Comparison of ENCODE assay signal across 12 cellular contexts in the genomic region with DNA sequence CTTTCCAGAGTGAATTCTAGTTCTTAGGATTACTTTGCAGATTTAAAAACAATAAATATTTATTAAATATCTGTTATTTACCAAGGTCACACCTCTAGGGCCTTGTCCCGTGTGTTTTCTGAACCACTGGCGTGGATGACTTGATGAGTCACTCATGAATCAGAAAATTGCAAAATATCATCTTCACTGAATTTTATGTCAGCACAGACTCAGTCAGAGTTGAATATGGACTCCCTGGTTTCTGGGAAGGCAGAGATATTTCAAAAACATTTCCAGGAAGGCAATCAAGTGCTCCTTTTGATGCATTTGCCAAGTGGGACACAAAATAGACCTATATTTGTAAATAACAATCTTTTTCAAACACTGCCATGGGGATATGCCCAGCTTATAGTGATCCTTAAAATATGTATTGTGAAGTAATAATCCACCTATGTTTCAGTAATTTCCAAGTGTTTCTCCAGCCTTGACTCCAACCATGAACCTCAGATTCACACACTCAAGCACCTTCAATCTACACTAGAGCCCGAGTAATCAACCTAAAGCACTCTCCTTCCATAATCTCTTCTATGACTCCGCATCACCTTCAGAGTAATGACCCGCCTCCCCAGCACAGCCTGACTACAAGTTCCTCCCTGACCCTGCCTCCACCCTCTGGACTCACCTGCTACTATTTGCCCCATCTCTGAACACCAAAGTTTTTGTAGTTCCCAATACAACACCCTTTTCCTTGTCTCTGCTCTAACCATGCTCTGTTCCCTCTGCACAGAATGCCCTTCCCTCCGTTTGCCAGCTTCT. TPM values are rescaled to one million over a fixed set of nuclear protein-coding genes. Genes with fewer than 3 reads are reported as not detected.
DNase-seq lines count a peak whose midpoint lies in the region; ATAC-seq and TF ChIP-seq lines count a peak whose summit lies in the region.
"Had no signal": no experiment of that assay in that cellular context is flagged by ENCODE, and none has a peak within 500 bp of the region (broad histone marks: within the 10 kb centered on the region; RNA-seq: fewer than 3 reads in every experiment).

No MANE protein-coding gene starts in this region.

- no peaks in the 10 kb centered on the region for H3F3A ChIP-seq in SK-N-SH (replicated peaks; ENCODE audit: insufficient read depth)

- H3K18ac ChIP-seq in neuronal stem cell (ENCODE audit: low read length), result no peak overlapping the region

- H3K36me3 ChIP-seq in SK-N-SH (replicated peaks in 1 of 2; ENCODE audit: control insufficient read depth in 1 of 2, insufficient read depth in 2 of 2, low read length in 1 of 2) (no peaks in the 10 kb centered on the region), tibial artery (no peaks in the 10 kb centered on the region), neuronal stem cell (replicated peaks in 1 of 2; ENCODE audit: control insufficient read depth in 2 of 2, insufficient read depth in 2 of 2, low read length in 2 of 2) (no peaks in the 10 kb centered on the region)
- H3K36me3 ChIP-seq: BLaER1 had no signal

- TF ChIP-seq RAD21 in SK-N-SH (IDR thresholded peaks at IDR 0.05; ENCODE audit: low read length), result no peak

- no peak overlapping the region for H3K4ac ChIP-seq in neuronal stem cell (ENCODE audit: low read length)

- no peak overlapping the region for H2BK5ac ChIP-seq in neuronal stem cell (ENCODE audit: low read length)

- H2AFZ ChIP-seq in SK-N-SH (ENCODE audit: low read depth) (peak overlapping the region; percentile 42; the same call in 1 of the 2 replicates), neuronal stem cell (ENCODE audit: low read length) (no peak overlapping the region)
- H2AFZ ChIP-seq: parathyroid adenoma had no signal

- H2BK120ac ChIP-seq in neuronal stem cell (ENCODE audit: low read depth, low read length), result no peak overlapping the region

- H3K9me3 ChIP-seq in SK-N-SH (no peaks in the 10 kb centered on the region), tibial artery (no peaks in the 10 kb centered on the region), neuronal stem cell (replicated peaks in 1 of 2; ENCODE audit: control insufficient read depth in 2 of 2, insufficient read depth in 1 of 2, low read depth in 1 of 2, low read length in 2 of 2) (no peaks in the 10 kb centered on the region)
- H3K9me3 ChIP-seq: BLaER1 had no signal

- H3K27ac Mint-ChIP-seq in activated T-cell treated with anti-CD3 and anti-CD28 coated beads, Interleukin-2, amount 50 U/mL, for 72 hours, result no peak overlapping the region

- H3K4me2 ChIP-seq in SK-N-SH (peak overlapping the region; percentile 11; the same call in 1 of the 2 replicates), neuronal stem cell (ENCODE audit: insufficient read depth, low read length, poor library complexity, severe bottlenecking) (no peak overlapping the region)
- H3K4me2 ChIP-seq: BLaER1 had no signal

- no peak for DNase-seq in activated T-cell treated with anti-CD3 and anti-CD28 coated beads, Interleukin-2, amount 50 U/mL, for 72 hours
- no peak for DNase-seq in activated T-cell treated with anti-CD3 and anti-CD28 coated beads, Interleukin-2, amount 50 U/mL, for 48 hours
- no peak for DNase-seq in SK-N-SH
- DNase-seq in foreskin fibroblast, result peak; percentile 77 to 87
- no peak for DNase-seq in tibial artery
- DNase-seq in neuronal stem cell (ENCODE audit: low spot score), result no peak
- no peak for DNase-seq in DMS79 (lab: John Stamatoyannopoulos, UW)
- DNase-seq: H7, NCI-H774 had no signal

- TF ChIP-seq CTCF in SK-N-SH (IDR thresholded peaks at IDR 0.05) (no peak), foreskin fibroblast (IDR thresholded peaks at IDR 0.05; ENCODE audit: low read depth, low read length) (no peak), tibial artery (IDR thresholded peaks at IDR 0.05) (no peak)

- WGBS in SK-N-SH (ENCODE audit: low lambda C conversion rate), result 60% methylated on average over 6 of the region's 6 CpGs
- no CpG with 5 or more reads among the region's 6 CpGs for WGBS in neuronal stem cell (ENCODE audit: extremely low coverage in 2 of 2, insufficient read length in 2 of 2, insufficient replicate concordance in 1 of 2), 2 donors

- no peaks in the 10 kb centered on the region for H4K20me1 ChIP-seq in SK-N-SH (ENCODE audit: insufficient read depth)
- H4K20me1 ChIP-seq: BLaER1 had no signal

- H3K79me1 ChIP-seq in neuronal stem cell (ENCODE audit: low read depth, low read length), result no peaks in the 10 kb centered on the region

- H3K27me3 Mint-ChIP-seq in activated T-cell treated with anti-CD3 and anti-CD28 coated beads, Interleukin-2, amount 50 U/mL, for 72 hours (ENCODE audit: low read depth), result no peaks in the 10 kb centered on the region

- H4K91ac ChIP-seq in neuronal stem cell (ENCODE audit: low read depth, low read length, poor library complexity), result no peak overlapping the region

- H4K8ac ChIP-seq in neuronal stem cell (ENCODE audit: low read depth, low read length), result no peak overlapping the region

- no peak overlapping the region for H3K9ac ChIP-seq in SK-N-SH
- no peak overlapping the region for H3K9ac ChIP-seq in neuronal stem cell (ENCODE audit: low read depth, low read length, poor library complexity)
- H3K9ac ChIP-seq: BLaER1, parathyroid adenoma had no signal

- H3K14ac ChIP-seq in neuronal stem cell (ENCODE audit: low read length), result no peak overlapping the region

- no peak overlapping the region for H2BK15ac ChIP-seq in neuronal stem cell (ENCODE audit: low read length)

- H3K23ac ChIP-seq in neuronal stem cell (ENCODE audit: low read depth, low read length, poor library complexity), result no peak overlapping the region

- ATAC-seq in activated T-cell treated with anti-CD3 and anti-CD28 coated beads, Interleukin-2, amount 50 U/mL, for 72 hours (replicated peaks in 1 of 2), result peak; percentile 37 to 58
- ATAC-seq in GM21526 (IDR thresholded peaks at IDR 0.05; ENCODE audit: low FRiP score, unreplicated experiment), result no peak

- H3K4me3 ChIP-seq in SK-N-SH (ENCODE audit: low read depth in 2 of 2, low read length in 1 of 2) (no peak overlapping the region), foreskin fibroblast (ENCODE audit: low read depth in 1 of 2, low read length in 2 of 2) (no peak overlapping the region), tibial artery (no peak overlapping the region), neuronal stem cell (ENCODE audit: low read length in 2 of 2) (no peak overlapping the region)
- H3K4me3 ChIP-seq: BLaER1 had no signal

- no peaks in the 10 kb centered on the region for H3K36me3 Mint-ChIP-seq in activated T-cell treated with anti-CD3 and anti-CD28 coated beads, Interleukin-2, amount 50 U/mL, for 72 hours (ENCODE audit: insufficient read depth in 2 of 2)

- no peak for TF ChIP-seq EP300 in SK-N-SH (IDR thresholded peaks at IDR 0.05; ENCODE audit: borderline replicate concordance in 1 of 2, low read depth in 1 of 2, low read length in 1 of 2)

- H3K4me1 ChIP-seq in SK-N-SH (ENCODE audit: control insufficient read depth in 1 of 2, insufficient read depth in 2 of 2, low read depth in 1 of 2, low read length in 1 of 2) (peaks cover 6 to 11% of the 10 kb centered on the region in 2 experiments; a peak in 2 of 4 replicates), tibial artery (peaks cover 0 to 18% (median 6%) of the 10 kb centered on the region in 4 donors), neuronal stem cell (ENCODE audit: control insufficient read depth in 2 of 2, insufficient read depth in 1 of 2, low read depth in 1 of 2, low read length in 2 of 2) (no peaks in the 10 kb centered on the region)
- H3K4me1 ChIP-seq: parathyroid adenoma had no signal

- H3K27ac ChIP-seq in SK-N-SH (ENCODE audit: low read depth in 2 of 2, low read length in 1 of 2) (peak overlapping the region; percentile 47 to 51; a peak in 3 of 4 replicates), tibial artery (peak overlapping the region; percentile 10 to 16), neuronal stem cell (replicated peaks; ENCODE audit: low read length) (no peak overlapping the region)
- H3K27ac ChIP-seq: BLaER1, parathyroid adenoma had no signal

- H2AK5ac ChIP-seq in neuronal stem cell (ENCODE audit: low read depth, low read length), result no peak overlapping the region

- H3K9me3 Mint-ChIP-seq in activated T-cell treated with anti-CD3 and anti-CD28 coated beads, Interleukin-2, amount 50 U/mL, for 72 hours, result no peaks in the 10 kb centered on the region

- H3K79me2 ChIP-seq in SK-N-SH (ENCODE audit: insufficient read depth), result no peaks in the 10 kb centered on the region
- H3K79me2 ChIP-seq: parathyroid adenoma had no signal

- peaks cover 18% of the 10 kb centered on the region for H3K4me1 Mint-ChIP-seq in activated T-cell treated with anti-CD3 and anti-CD28 coated beads, Interleukin-2, amount 50 U/mL, for 72 hours (ENCODE audit: low read depth)

- H3K27me3 ChIP-seq in SK-N-SH (ENCODE audit: insufficient read depth) (no peaks in the 10 kb centered on the region), tibial artery (no peaks in the 10 kb centered on the region), neuronal stem cell (ENCODE audit: control insufficient read depth in 3 of 3, insufficient read depth in 3 of 3, low read depth in 1 of 3, low read length in 3 of 3) (peaks cover 0 to 11% (median 0%) of the 10 kb centered on the region in 3 experiments)
- H3K27me3 ChIP-seq: BLaER1 had no signal

- no peak overlapping the region for H2BK12ac ChIP-seq in neuronal stem cell (ENCODE audit: low read length)

- H3K9me2 ChIP-seq in SK-N-SH, result no peaks in the 10 kb centered on the region

- POLR2A ChIA-PET in SK-N-SH (lab: Yijun Ruan, JAX), result no interaction called here

- CTCF ChIA-PET in SK-N-SH (lab: Yijun Ruan, JAX), result interaction anchor here (1.0 kb wide), 1 partner anchor 46 kb away, joined by 3 read pairs; no protein-coding TSS in a partner anchor

- no peak overlapping the region for H3K4me3 Mint-ChIP-seq in activated T-cell treated with anti-CD3 and anti-CD28 coated beads, Interleukin-2, amount 50 U/mL, for 72 hours

- intact Hi-C loops in tibial artery (cut with DNase I; ENCODE audit: low total_unique reads), result loop anchor here (5.0 to 10.0 kb wide), 2 partner anchors 188 to 606 kb away; no protein-coding TSS in a partner anchor

RNA-seq across cellular contexts. Expression of gene DPH3, which starts 24.3 kb away (rescaled TPM):
- 10 to 100 TPM; 23.4 to 26.1 TPM for total RNA-seq in activated T-cell treated with anti-CD3 and anti-CD28 coated beads, Interleukin-2, amount 50 U/mL, for 72 hours
- 8.5 and 10.8 TPM in 2 replicates for polyA plus RNA-seq in SK-N-SH (2012; rRNA removed)
- polyA plus RNA-seq in SK-N-SH (2012; cell fraction: cytosol; rRNA removed), result 14.7 and 16.2 TPM in 2 replicates
- 2.9 and 4.0 TPM in 2 replicates for polyA plus RNA-seq in SK-N-SH (2012; cell fraction: nucleus; rRNA removed)
- 26.4 TPM for polyA plus RNA-seq in neuronal stem cell (2013, experiment 1 of 2)
- polyA plus RNA-seq in neuronal stem cell (2013, experiment 2 of 2), result 25.8 TPM

RNA-seq across cellular contexts. Expression of gene OXNAD1, which starts 24.6 kb away (rescaled TPM):
- 10 to 100 TPM; 34.3 to 52.0 TPM for total RNA-seq in activated T-cell treated with anti-CD3 and anti-CD28 coated beads, Interleukin-2, amount 50 U/mL, for 72 hours
- polyA plus RNA-seq in SK-N-SH (2012; rRNA removed), result 6.9 and 10.0 TPM in 2 replicates
- 8.4 TPM in 2 replicates for polyA plus RNA-seq in SK-N-SH (2012; cell fraction: cytosol; rRNA removed)
- polyA plus RNA-seq in SK-N-SH (2012; cell fraction: nucleus; rRNA removed), result 4.6 and 9.2 TPM in 2 replicates
- 11.3 TPM for polyA plus RNA-seq in neuronal stem cell (2013, experiment 1 of 2)
- 11.6 TPM for polyA plus RNA-seq in neuronal stem cell (2013, experiment 2 of 2)

Comparison
In these comparisons a context has a peak if more than half of its experiments do, and no peak if none do; other contexts are left out.
1. DNase-seq: peak in foreskin fibroblast (2 of 2); none in activated T-cell treated with anti-CD3 and anti-CD28 coated beads, Interleukin-2, amount 50 U/mL, for 72 hours (0 of 2), activated T-cell treated with anti-CD3 and anti-CD28 coated beads, Interleukin-2, amount 50 U/mL, for 48 hours (0 of 2), SK-N-SH (single experiment), tibial artery (0 of 2), neuronal stem cell (single experiment) and DMS79 (single experiment).